Comparison of ENCODE assay signal across 1 cellular context in genomic region chr6:26576407-26576843, GRCh38.
TF ChIP-seq lines count a peak whose summit lies in the region.

No MANE protein-coding gene starts in this region.

TF ChIP-seq in IMR-90, 13 proteins besides CTCF, POLR2A, EP300 and RAD21:
- TF ChIP-seq CEBPB (IDR thresholded peaks at IDR 0.05; ENCODE audit: low read depth, low read length) (0 out of 2 replicates have a peak, but pooled peaks have one; percentile 5), SMC3 (IDR thresholded peaks at IDR 0.05; ENCODE audit: low read depth, low read length) (no peak), USF2 (IDR thresholded peaks at IDR 0.05; ENCODE audit: low read depth, low read length) (no peak)
